31 cellular contexts compared by ENCODE assay signal in genomic region chr3:189727191-189727590, GRCh38.
"Had no signal": no experiment of that assay in that cellular context is flagged by ENCODE, and none has a peak within 500 bp of the region (broad histone marks: within the 10 kb centered on the region; RNA-seq: fewer than 3 reads in every experiment).

No MANE protein-coding gene starts in this region.

- H3K9me3 ChIP-seq: adrenal gland, body of pancreas, esophagus muscularis mucosa, gastrocnemius medialis, heart left ventricle had no signal

- DNase-seq: activated CD4-positive, alpha-beta memory T cell treated with anti-CD3 and anti-CD28 coated beads for 36 hours; activated CD4-positive, alpha-beta T cell treated with anti-CD3 and anti-CD28 coated beads for 36 hours; activated CD4-positive, alpha-beta T cell treated with anti-CD3 and anti-CD28 coated beads, Interleukin-2, amount 10 ng/mL, durations not matched to agents 24 days and 14 days; activated CD4-positive, CD25-positive, alpha-beta regulatory T cell; activated CD4-positive, CD25-positive, alpha-beta regulatory T cell treated with anti-CD3 and anti-CD28 coated beads, Interleukin-2, amount 50 U/mL, for 72 hours; activated CD8-positive, alpha-beta memory T cell treated with anti-CD3 and anti-CD28 coated beads, Interleukin-2, amount 10 ng/mL, durations not matched to agents 7 days and 5 days; activated CD8-positive, alpha-beta memory T cell treated with anti-CD3 and anti-CD28 coated beads, Interleukin-2, amount 50 U/mL, for 4 hours; activated CD8-positive, alpha-beta T cell treated with anti-CD3 and anti-CD28 coated beads, Interleukin-2, amount 10 ng/mL, durations not matched to agents 7 days and 5 days; activated effector memory CD4-positive, alpha-beta T cell treated with anti-CD3 and anti-CD28 coated beads, Interleukin-2, amount 50 U/mL, for 16 hours; activated naive CD4-positive, alpha-beta T cell treated with anti-CD3 and anti-CD28 coated beads for 36 hours; activated naive CD8-positive, alpha-beta T cell treated with anti-CD3 and anti-CD28 coated beads for 36 hours; activated naive CD8-positive, alpha-beta T cell treated with anti-CD3 and anti-CD28 coated beads, Interleukin-2, amount 50 U/mL, for 24 hours; activated T-cell treated with anti-CD3 and anti-CD28 coated beads, Interleukin-2, amount 50 U/mL, for 1 hour; activated T-cell treated with anti-CD3 and anti-CD28 coated beads, Interleukin-2, amount 50 U/mL, for 48 hours; adrenal gland; amygdala; aorta; body of pancreas; caudate nucleus; cortex of kidney; dermis blood vessel endothelial cell; effector CD4-positive, alpha-beta T cell; effector memory CD8-positive, alpha-beta T cell; erythroblast; foreskin keratinocyte; gastrocnemius medialis; glutamatergic neuron; heart left ventricle; hypothalamus; T1000 had no signal

- H3K4me3 ChIP-seq: adrenal gland, body of pancreas, esophagus muscularis mucosa, gastrocnemius medialis, heart left ventricle had no signal

- H3K27me3 ChIP-seq: adrenal gland, body of pancreas, esophagus muscularis mucosa, foreskin keratinocyte, gastrocnemius medialis, heart left ventricle had no signal

- H3K36me3 ChIP-seq: adrenal gland, esophagus muscularis mucosa, gastrocnemius medialis, heart left ventricle had no signal

- ATAC-seq: activated CD4-positive, alpha-beta T cell treated with anti-CD3 and anti-CD28 coated beads for 36 hours; activated CD8-positive, alpha-beta memory T cell treated with anti-CD3 and anti-CD28 coated beads, Interleukin-2, amount 10 ng/mL, durations not matched to agents 7 days and 5 days; activated CD8-positive, alpha-beta T cell treated with anti-CD3 and anti-CD28 coated beads, Interleukin-2, amount 10 ng/mL, durations not matched to agents 7 days and 5 days; activated naive CD8-positive, alpha-beta T cell treated with anti-CD3 and anti-CD28 coated beads, Interleukin-2, amount 50 U/mL, for 24 hours; body of pancreas; effector memory CD8-positive, alpha-beta T cell; gastrocnemius medialis; heart left ventricle had no signal

- H3K27ac ChIP-seq: adrenal gland, body of pancreas, esophagus muscularis mucosa, foreskin keratinocyte, gastrocnemius medialis, heart left ventricle had no signal

- H3K4me1 ChIP-seq: adrenal gland, body of pancreas, esophagus muscularis mucosa had no signal
